Comparison of ENCODE assay signal across 27 cellular contexts in the genomic region with DNA sequence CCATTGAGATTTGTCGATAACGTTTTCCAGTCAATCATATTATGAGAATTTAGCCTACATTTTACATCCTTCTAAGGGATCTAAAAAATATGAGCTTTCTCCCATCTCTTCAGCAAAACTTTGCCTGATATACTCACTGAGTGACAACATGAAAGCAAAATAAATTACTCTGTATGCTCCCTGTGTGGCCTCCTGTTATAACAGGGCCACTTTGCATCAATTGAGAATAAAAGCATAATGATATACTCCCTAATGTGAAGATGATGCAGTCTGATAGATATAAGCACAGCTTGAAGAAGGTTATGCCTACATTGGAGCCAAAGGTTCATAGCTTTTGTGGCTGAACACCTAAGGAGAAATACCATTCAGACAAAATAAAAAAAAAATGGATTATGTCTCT.
"Had no signal": no experiment of that assay in that cellular context is flagged by ENCODE, and none has a peak within 500 bp of the region (broad histone marks: within the 10 kb centered on the region; RNA-seq: fewer than 3 reads in every experiment).

No MANE protein-coding gene starts in this region.

- DNase-seq: colonic mucosa; cortex of kidney; dermis blood vessel endothelial cell; dorsolateral prefrontal cortex; effector CD4-positive, alpha-beta T cell; effector CD8-positive, alpha-beta T cell; effector memory CD4-positive, alpha-beta T cell; effector memory CD8-positive, alpha-beta T cell; endodermal cell; erythroblast; esophagus squamous epithelium; foreskin fibroblast; foreskin keratinocyte; foreskin melanocyte; gastrocnemius medialis; glutamatergic neuron; head of caudate nucleus; heart left ventricle; heart right ventricle had no signal

- H3K27me3 ChIP-seq: colonic mucosa, dorsolateral prefrontal cortex, esophagus muscularis mucosa, esophagus squamous epithelium, foreskin keratinocyte, gastrocnemius medialis, gastroesophageal sphincter, heart left ventricle, heart right ventricle had no signal

- H3K27ac ChIP-seq: colonic mucosa, coronary artery, dorsolateral prefrontal cortex, epithelial cell of prostate, esophagus muscularis mucosa, esophagus squamous epithelium, foreskin keratinocyte, gastrocnemius medialis, gastroesophageal sphincter, heart left ventricle, heart right ventricle had no signal

- H3K4me3 ChIP-seq: colonic mucosa, coronary artery, dorsolateral prefrontal cortex, esophagus muscularis mucosa, esophagus squamous epithelium, gastrocnemius medialis, gastroesophageal sphincter, heart left ventricle, heart right ventricle had no signal

- FAIRE-seq: colon, endometrium, endothelial cell of umbilical vein, frontal cortex had no signal

- H3K9me3 ChIP-seq: colonic mucosa, esophagus muscularis mucosa, esophagus squamous epithelium, gastrocnemius medialis, gastroesophageal sphincter, heart right ventricle had no signal

- H3K4me1 ChIP-seq: colonic mucosa, esophagus muscularis mucosa, esophagus squamous epithelium, foreskin keratinocyte, gastrocnemius medialis, gastroesophageal sphincter, heart left ventricle, heart right ventricle had no signal

- H3K36me3 ChIP-seq: colonic mucosa, esophagus muscularis mucosa, esophagus squamous epithelium, gastrocnemius medialis, gastroesophageal sphincter, heart left ventricle, heart right ventricle had no signal
